ENCODE assay signal across 3 cellular contexts in genomic region chr1:202744770-202745169, GRCh38. TPM values are rescaled to one million over a fixed set of nuclear protein-coding genes. Genes with fewer than 3 reads are reported as not detected.
"Had no signal": no experiment of that assay in that cellular context is flagged by ENCODE, and none has a peak within 500 bp of the region (broad histone marks: within the 10 kb centered on the region; RNA-seq: fewer than 3 reads in every experiment).

No MANE protein-coding gene starts in this region.

RNA-seq across cellular contexts. Expression of gene SYT2, which starts 34.5 kb away (rescaled TPM):
- total RNA-seq: ureter, vagina had no signal
- polyA plus RNA-seq: stomach had no signal
